Comparison of ENCODE assay signal across 2 cellular contexts in the genomic region with DNA sequence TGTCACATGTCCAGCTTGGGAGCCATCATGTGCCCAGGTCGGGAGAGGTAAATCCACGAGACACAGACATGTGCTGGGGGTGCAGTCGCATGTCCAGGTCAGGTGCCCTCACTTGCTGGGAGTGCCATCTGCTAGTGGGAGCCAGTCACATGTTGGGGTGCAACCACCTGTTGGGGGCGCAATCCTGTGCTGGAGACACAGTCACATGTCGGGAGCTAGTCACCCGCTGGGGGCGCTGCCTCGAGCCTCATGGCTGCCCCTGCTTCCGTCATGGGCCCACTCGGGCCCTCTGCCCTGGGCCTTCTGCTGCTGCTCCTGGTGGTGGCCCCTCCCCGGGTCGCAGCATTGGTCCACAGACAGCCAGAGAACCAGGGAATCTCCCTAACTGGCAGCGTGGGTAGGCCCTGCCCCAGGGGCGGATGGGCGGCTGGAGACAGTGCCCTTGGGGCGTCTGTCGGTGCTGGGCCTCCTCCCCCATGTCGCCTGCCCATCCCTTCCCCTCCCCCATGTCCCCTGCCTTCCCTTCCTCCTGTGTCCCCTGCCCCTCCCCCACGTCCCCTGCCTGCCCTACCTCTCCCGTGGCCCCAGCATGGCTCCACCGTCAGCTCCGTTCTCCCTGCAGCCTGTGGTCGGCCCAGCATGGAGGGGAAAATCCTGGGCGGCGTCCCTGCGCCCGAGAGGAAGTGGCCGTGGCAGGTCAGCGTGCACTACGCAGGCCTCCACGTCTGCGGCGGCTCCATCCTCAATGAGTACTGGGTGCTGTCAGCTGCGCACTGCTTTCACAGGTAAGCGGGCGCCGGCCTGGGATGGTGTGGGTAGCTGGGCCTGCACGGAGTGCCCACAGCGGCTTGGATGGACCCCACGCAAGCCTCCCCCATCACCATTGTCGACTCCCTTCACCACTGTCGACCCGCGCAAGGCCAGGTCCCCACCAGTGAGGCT.
TF ChIP-seq lines count a peak whose summit lies in the region.

A gene (plus strand): TSS at position 208 of the 942 bp plus-strand sequence. CDS start 42 bp downstream, at position 250.

TF ChIP-seq in WTC11, 78 proteins besides CTCF, POLR2A, EP300 and RAD21:
- TF ChIP-seq, protein P1, sequence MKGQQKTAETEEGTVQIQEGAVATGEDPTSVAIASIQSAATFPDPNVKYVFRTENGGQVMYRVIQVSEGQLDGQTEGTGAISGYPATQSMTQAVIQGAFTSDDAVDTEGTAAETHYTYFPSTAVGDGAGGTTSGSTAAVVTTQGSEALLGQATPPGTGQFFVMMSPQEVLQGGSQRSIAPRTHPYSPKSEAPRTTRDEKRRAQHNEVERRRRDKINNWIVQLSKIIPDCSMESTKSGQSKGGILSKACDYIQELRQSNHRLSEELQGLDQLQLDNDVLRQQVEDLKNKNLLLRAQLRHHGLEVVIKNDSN (CRISPR knock-in tag; IDR thresholded peaks at IDR 0.05): 0 out of 2 replicates have a peak, but pooled peaks have one; percentile 23
- TF ChIP-seq NFATC4 (CRISPR knock-in tag; IDR thresholded peaks at IDR 0.05): no peak
- TF ChIP-seq, protein P2, sequence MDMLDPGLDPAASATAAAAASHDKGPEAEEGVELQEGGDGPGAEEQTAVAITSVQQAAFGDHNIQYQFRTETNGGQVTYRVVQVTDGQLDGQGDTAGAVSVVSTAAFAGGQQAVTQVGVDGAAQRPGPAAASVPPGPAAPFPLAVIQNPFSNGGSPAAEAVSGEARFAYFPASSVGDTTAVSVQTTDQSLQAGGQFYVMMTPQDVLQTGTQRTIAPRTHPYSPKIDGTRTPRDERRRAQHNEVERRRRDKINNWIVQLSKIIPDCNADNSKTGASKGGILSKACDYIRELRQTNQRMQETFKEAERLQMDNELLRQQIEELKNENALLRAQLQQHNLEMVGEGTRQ (CRISPR knock-in tag; IDR thresholded peaks at IDR 0.05): peak; percentile 38; the same call in 1 of the 2 replicates
TF ChIP-seq in WTC11: peak in this region for 2.

TF ChIP-seq in HepG2, 621 proteins besides CTCF, POLR2A, EP300 and RAD21:
- no peak for TF ChIP-seq RARA (CRISPR knock-in tag; IDR thresholded peaks at IDR 0.05)
- TF ChIP-seq SNAI1 (CRISPR knock-in tag; IDR thresholded peaks at IDR 0.05; ENCODE audit: borderline replicate concordance): no peak
- TF ChIP-seq, protein P3, sequence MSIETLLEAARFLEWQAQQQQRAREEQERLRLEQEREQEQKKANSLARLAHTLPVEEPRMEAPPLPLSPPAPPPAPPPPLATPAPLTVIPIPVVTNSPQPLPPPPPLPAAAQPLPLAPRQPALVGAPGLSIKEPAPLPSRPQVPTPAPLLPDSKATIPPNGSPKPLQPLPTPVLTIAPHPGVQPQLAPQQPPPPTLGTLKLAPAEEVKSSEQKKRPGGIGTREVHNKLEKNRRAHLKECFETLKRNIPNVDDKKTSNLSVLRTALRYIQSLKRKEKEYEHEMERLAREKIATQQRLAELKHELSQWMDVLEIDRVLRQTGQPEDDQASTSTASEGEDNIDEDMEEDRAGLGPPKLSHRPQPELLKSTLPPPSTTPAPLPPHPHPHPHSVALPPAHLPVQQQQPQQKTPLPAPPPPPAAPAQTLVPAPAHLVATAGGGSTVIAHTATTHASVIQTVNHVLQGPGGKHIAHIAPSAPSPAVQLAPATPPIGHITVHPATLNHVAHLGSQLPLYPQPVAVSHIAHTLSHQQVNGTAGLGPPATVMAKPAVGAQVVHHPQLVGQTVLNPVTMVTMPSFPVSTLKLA (IDR thresholded peaks at IDR 0.05): peak; percentile 65
- TF ChIP-seq, protein P4, sequence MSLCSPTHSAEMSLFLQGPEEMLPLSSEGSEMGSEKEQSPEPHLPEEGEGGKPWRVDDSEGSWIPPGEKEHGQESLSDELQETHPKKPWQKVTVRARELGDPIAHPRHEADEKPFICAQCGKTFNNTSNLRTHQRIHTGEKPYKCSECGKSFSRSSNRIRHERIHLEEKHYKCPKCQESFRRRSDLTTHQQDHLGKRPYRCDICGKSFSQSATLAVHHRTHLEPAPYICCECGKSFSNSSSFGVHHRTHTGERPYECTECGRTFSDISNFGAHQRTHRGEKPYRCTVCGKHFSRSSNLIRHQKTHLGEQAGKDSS (CRISPR knock-in tag; IDR thresholded peaks at IDR 0.05; ENCODE audit: borderline replicate concordance, low read depth): no peak
- TF ChIP-seq KAT8 (CRISPR knock-in tag; IDR thresholded peaks at IDR 0.05): no peak
- no peak for TF ChIP-seq ZNF430 (CRISPR knock-in tag; IDR thresholded peaks at IDR 0.05)
